ENCODE assay signal across 11 cellular contexts in the genomic region with DNA sequence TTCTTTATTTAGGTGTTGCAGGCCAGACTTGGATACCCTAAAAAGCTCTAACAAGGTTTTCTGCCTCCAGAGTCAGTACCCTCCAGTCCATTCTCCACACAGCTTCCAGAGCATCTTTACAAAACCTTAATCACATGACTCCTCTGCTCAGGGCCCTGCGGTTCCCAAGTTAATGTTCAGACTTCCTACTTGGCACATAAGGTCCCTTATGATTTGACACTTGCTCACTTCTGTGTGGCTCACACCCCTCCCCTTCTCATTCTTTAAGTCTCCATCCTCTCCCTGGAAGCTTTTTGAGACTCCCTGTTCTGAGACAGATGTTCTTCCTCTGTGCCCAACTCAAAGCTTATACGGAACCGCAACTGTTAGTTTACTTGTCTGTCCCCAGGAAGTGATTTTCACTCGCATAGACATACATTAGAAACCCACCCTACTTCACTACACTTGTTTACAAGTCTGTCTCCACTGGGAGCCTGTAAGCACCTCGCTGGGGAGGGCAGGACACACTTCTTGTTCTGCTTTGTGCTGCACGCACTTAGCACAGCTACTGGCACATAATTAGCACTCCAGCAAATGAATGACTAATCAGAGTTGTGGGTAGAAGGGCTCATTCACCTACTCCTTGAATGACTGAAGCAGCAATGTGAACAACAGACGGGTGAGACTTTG.
DNase-seq lines count a peak whose midpoint lies in the region; ATAC-seq, FAIRE-seq and TF ChIP-seq lines count a peak whose summit lies in the region.
"Had no signal": no experiment of that assay in that cellular context is flagged by ENCODE, and none has a peak within 500 bp of the region (broad histone marks: within the 10 kb centered on the region; RNA-seq: fewer than 3 reads in every experiment).

No MANE protein-coding gene starts in this region.

- peaks cover 25% of the 10 kb centered on the region for H3K4me1 Mint-ChIP-seq in activated T-cell treated with anti-CD3 and anti-CD28 coated beads, Interleukin-2, amount 50 U/mL, for 72 hours (ENCODE audit: low read depth)

- peak overlapping the region; percentile 42 to 62 for H3K4me3 Mint-ChIP-seq in activated T-cell treated with anti-CD3 and anti-CD28 coated beads, Interleukin-2, amount 50 U/mL, for 72 hours

- no peak for TF ChIP-seq POLR2A in GM12891 (IDR thresholded peaks at IDR 0.05; ENCODE audit: low read depth, low read length)

- H3K27ac Mint-ChIP-seq in activated T-cell treated with anti-CD3 and anti-CD28 coated beads, Interleukin-2, amount 50 U/mL, for 72 hours: peak overlapping the region; percentile 40

- intact Hi-C loops in left ventricle myocardium superior (cut with micrococcal nuclease): no loop called here

- no peaks in the 10 kb centered on the region for H3K9me3 Mint-ChIP-seq in activated T-cell treated with anti-CD3 and anti-CD28 coated beads, Interleukin-2, amount 50 U/mL, for 72 hours

- FAIRE-seq in GM12891 (lab: Jason Lieb, UNC): peak; percentile 57

- H3K27me3 Mint-ChIP-seq in activated T-cell treated with anti-CD3 and anti-CD28 coated beads, Interleukin-2, amount 50 U/mL, for 72 hours (ENCODE audit: low read depth): peaks cover 21% of the 10 kb centered on the region

- ATAC-seq in GM19395 (IDR thresholded peaks at IDR 0.05; ENCODE audit: unreplicated experiment) (peak; percentile 80), HG03342 (IDR thresholded peaks at IDR 0.05; ENCODE audit: unreplicated experiment) (peak; percentile 74), left ventricle myocardium superior (no peak), left lobe of liver (no peak), HG02884 (IDR thresholded peaks at IDR 0.05; ENCODE audit: unreplicated experiment) (no peak)
- peak; percentile 95 to 98 for ATAC-seq in activated T-cell treated with anti-CD3 and anti-CD28 coated beads, Interleukin-2, amount 50 U/mL, for 72 hours (replicated peaks in 1 of 2)

- H3K36me3 Mint-ChIP-seq in activated T-cell treated with anti-CD3 and anti-CD28 coated beads, Interleukin-2, amount 50 U/mL, for 72 hours (ENCODE audit: insufficient read depth in 2 of 2): no peaks in the 10 kb centered on the region

- DNase-seq in GM12891 (ENCODE audit: insufficient read length, low spot score) (no peak), left ventricle myocardium superior (no peak), left lobe of liver (ENCODE audit: low spot score) (no peak), cerebellum (ENCODE audit: low spot score) (no peak)
- peak; percentile 28 to 39 for DNase-seq in activated T-cell treated with anti-CD3 and anti-CD28 coated beads, Interleukin-2, amount 50 U/mL, for 72 hours
- DNase-seq: activated naive CD4-positive, alpha-beta T cell treated with Interleukin-2 at 50 U/mL for 16 hours; Calu3; ovary had no signal

TF ChIP-seq in GM12891, 5 proteins besides CTCF, POLR2A, EP300 and RAD21:
- TF ChIP-seq POLR2AphosphoS5 (IDR thresholded peaks at IDR 0.05; ENCODE audit: low read depth, low read length): no peak
- no peak for TF ChIP-seq PAX5 (IDR thresholded peaks at IDR 0.05; ENCODE audit: insufficient read depth, low read length, severe bottlenecking)
- no peak for TF ChIP-seq SPI1 (IDR thresholded peaks at IDR 0.05; ENCODE audit: low read depth, low read length)
- TF ChIP-seq TAF1 (IDR thresholded peaks at IDR 0.05; ENCODE audit: low read depth, low read length): no peak
- no peak for TF ChIP-seq POU2F2 (IDR thresholded peaks at IDR 0.05; ENCODE audit: low read depth, low read length)

Comparison
In these comparisons a context has a peak if more than half of its experiments do, and no peak if none do; other contexts are left out.
1. DNase-seq: peak in activated T-cell treated with anti-CD3 and anti-CD28 coated beads, Interleukin-2, amount 50 U/mL, for 72 hours (2 of 2); none in GM12891 (single experiment), left ventricle myocardium superior (single experiment), left lobe of liver (single experiment) and cerebellum (single experiment).
2. ATAC-seq: peak in GM19395 (single experiment), HG03342 (single experiment) and activated T-cell treated with anti-CD3 and anti-CD28 coated beads, Interleukin-2, amount 50 U/mL, for 72 hours (2 of 2); none in left ventricle myocardium superior (single experiment), left lobe of liver (single experiment) and HG02884 (single experiment).